ENCODE assay signal across 8 cellular contexts in genomic region chr10:15369642-15370211, GRCh38. TPM values are rescaled to one million over a fixed set of nuclear protein-coding genes. Genes with fewer than 3 reads are reported as not detected.
A peak's percentile ranks its signal among the peaks of the same experiment; 100 is the strongest.
DNase-seq lines count a peak whose midpoint lies in the region; ATAC-seq, FAIRE-seq and TF ChIP-seq lines count a peak whose summit lies in the region.

No MANE protein-coding gene starts in this region.

- H3K9me3 Mint-ChIP-seq in activated CD4-positive, alpha-beta memory T cell treated with anti-CD3 and anti-CD28 coated beads for 36 hours: no peaks in the 10 kb centered on the region

- no peaks in the 10 kb centered on the region for H3K36me3 Mint-ChIP-seq in activated CD4-positive, alpha-beta memory T cell treated with anti-CD3 and anti-CD28 coated beads for 36 hours

- FAIRE-seq in pancreas (lab: Jason Lieb, UNC) (no peak), D721Med (lab: Jason Lieb, UNC) (no peak)

- peak overlapping the region in 3 of 4 donors; percentile 33 to 66 (median 65) for H3K27ac ChIP-seq in pancreas

- H3K4me3 ChIP-seq in HAP-1: peak overlapping the region; percentile 61
- peak overlapping the region; percentile 47 to 63 (median 58) for H3K4me3 ChIP-seq in pancreas

- no peaks in the 10 kb centered on the region for H3K27me3 ChIP-seq in HAP-1 (ENCODE audit: low read depth)
- no peaks in the 10 kb centered on the region for H3K27me3 ChIP-seq in pancreas

- peak in 1 of 2 experiments; percentile 38 for DNase-seq in HAP-1 (ENCODE audit: low spot score in 2 of 2)
- no peak for DNase-seq in activated CD4-positive, alpha-beta memory T cell treated with anti-CD3 and anti-CD28 coated beads for 36 hours
- DNase-seq in glomerular visceral epithelial cell (ENCODE audit: extremely low spot score): peak; percentile 9
- peak in 2 of 6 donors; percentile 36 to 72 for DNase-seq in pancreas
- no peak for DNase-seq in D721Med (ENCODE audit: insufficient read length, low spot score)
- no peak for DNase-seq in effector CD4-positive, alpha-beta T cell

- intact Hi-C loops in activated CD4-positive, alpha-beta memory T cell treated with anti-CD3 and anti-CD28 coated beads for 36 hours (cut with micrococcal nuclease): loop anchor here (2.0 to 10.0 kb wide), 3 partner anchors 201 to 375 kb away; partner anchors contain the start of gene NMT2
- intact Hi-C loops in pancreas (cut with DNase I): loop anchor here in 2 of 3 donors (5.0 to 10.0 kb wide), 3 partner anchors 112 to 155 kb away; no protein-coding TSS in a partner anchor

- TF ChIP-seq CTCF in pancreas (IDR thresholded peaks at IDR 0.05) (no peak), D721Med (IDR thresholded peaks at IDR 0.05; ENCODE audit: insufficient read depth, missing control alignments) (no peak)

- ATAC-seq in pancreas: peak in 3 of 4 donors; percentile 17 to 46 (median 26)
- ATAC-seq in GM21515 (IDR thresholded peaks at IDR 0.05; ENCODE audit: unreplicated experiment): no peak
- ATAC-seq in HG02678 (IDR thresholded peaks at IDR 0.05; ENCODE audit: unreplicated experiment): no peak

- 26 to 29% methylated on average over 23 of the region's 23 CpGs for WGBS in pancreas, 2 donors

- CTCF ChIA-PET in activated CD4-positive, alpha-beta memory T cell treated with anti-CD3 and anti-CD28 coated beads for 36 hours (lab: Charles Lee): no interaction called here

- H3K4me3 Mint-ChIP-seq in activated CD4-positive, alpha-beta memory T cell treated with anti-CD3 and anti-CD28 coated beads for 36 hours: peak overlapping the region; percentile 70

- in situ Hi-C loops in HAP-1 (cut with MboI; ENCODE audit: low sequenced_read_pairs): no loop called here

- H3K27me3 Mint-ChIP-seq in activated CD4-positive, alpha-beta memory T cell treated with anti-CD3 and anti-CD28 coated beads for 36 hours: peaks cover 12% of the 10 kb centered on the region

- POLR2A ChIA-PET in activated CD4-positive, alpha-beta memory T cell treated with anti-CD3 and anti-CD28 coated beads for 36 hours (lab: Charles Lee): no interaction called here

- no peaks in the 10 kb centered on the region for H3K9me3 ChIP-seq in HAP-1
- no peaks in the 10 kb centered on the region for H3K9me3 ChIP-seq in pancreas

- H3K4me1 Mint-ChIP-seq in activated CD4-positive, alpha-beta memory T cell treated with anti-CD3 and anti-CD28 coated beads for 36 hours (ENCODE audit: low read depth): peaks cover 9% of the 10 kb centered on the region

- no peak overlapping the region for H3K27ac Mint-ChIP-seq in activated CD4-positive, alpha-beta memory T cell treated with anti-CD3 and anti-CD28 coated beads for 36 hours

- H3K4me1 ChIP-seq in HAP-1 (peaks cover 9% of the 10 kb centered on the region), pancreas (no peaks in the 10 kb centered on the region)

- H3K36me3 ChIP-seq in HAP-1 (replicated peaks) (0 out of 2 replicates have a peak, but pooled peaks cover 3% of the 10 kb centered on the region), pancreas (no peaks in the 10 kb centered on the region)

RNA-seq across cellular contexts. Expression of gene FAM171A1, which starts 1.4 kb away (rescaled TPM):
- 1 to 10 TPM; 3.3 to 4.0 TPM for total RNA-seq in activated CD4-positive, alpha-beta memory T cell treated with anti-CD3 and anti-CD28 coated beads for 36 hours
- total RNA-seq in pancreas: 10 to 100 TPM; 17.8 to 34.1 (median 21.9) TPM
- polyA plus RNA-seq in pancreas: 10 to 100 TPM; 12.4 to 21.1 TPM

Comparison
In these comparisons a context has a peak if more than half of its experiments do, and no peak if none do; other contexts are left out.
1. ATAC-seq: peak in pancreas (3 of 4); none in GM21515 (single experiment) and HG02678 (single experiment).